15 cellular contexts compared by ENCODE assay signal in genomic region chr7:156764766-156765165, GRCh38.
DNase-seq lines count a peak whose midpoint lies in the region; ATAC-seq and TF ChIP-seq lines count a peak whose summit lies in the region.
"Had no signal": no experiment of that assay in that cellular context is flagged by ENCODE, and none has a peak within 500 bp of the region (broad histone marks: within the 10 kb centered on the region; RNA-seq: fewer than 3 reads in every experiment).

No MANE protein-coding gene starts in this region.

- H3K36me3 Mint-ChIP-seq in activated naive CD8-positive, alpha-beta T cell treated with anti-CD3 and anti-CD28 coated beads, Interleukin-2, amount 50 U/mL, for 24 hours (ENCODE audit: low read depth), result peaks cover 23% of the 10 kb centered on the region
- peaks cover 22% of the 10 kb centered on the region for H3K36me3 Mint-ChIP-seq in activated naive CD8-positive, alpha-beta T cell treated with anti-CD3 and anti-CD28 coated beads for 36 hours
- peaks cover 14 to 25% of the 10 kb centered on the region in 2 donors for H3K36me3 Mint-ChIP-seq in activated T-cell treated with anti-CD3 and anti-CD28 coated beads, Interleukin-2, amount 50 U/mL, for 72 hours (ENCODE audit: insufficient read depth in 2 of 2)

- H3K4me3 ChIP-seq in NB4 (ENCODE audit: low read depth, low read length), result no peak overlapping the region
- H3K4me3 ChIP-seq in osteoblast (ENCODE audit: insufficient read depth, low read length), result no peak overlapping the region

- ATAC-seq in activated naive CD8-positive, alpha-beta T cell treated with anti-CD3 and anti-CD28 coated beads, Interleukin-2, amount 50 U/mL, for 24 hours, result no peak
- ATAC-seq in activated T-cell treated with anti-CD3 and anti-CD28 coated beads, Interleukin-2, amount 50 U/mL, for 72 hours (replicated peaks in 1 of 2), result no peak

- DNase-seq in activated naive CD8-positive, alpha-beta T cell treated with anti-CD3 and anti-CD28 coated beads, Interleukin-2, amount 50 U/mL, for 24 hours, result no peak
- no peak for DNase-seq in activated naive CD8-positive, alpha-beta T cell treated with anti-CD3 and anti-CD28 coated beads for 36 hours
- peak; percentile 11 for DNase-seq in KG1 (lab: John Stamatoyannopoulos, UW)
- peak; percentile 32 for DNase-seq in NB4 (ENCODE audit: low read depth)
- DNase-seq in osteoblast (ENCODE audit: insufficient read length, low spot score, missing footprints), result peak; percentile 34
- DNase-seq in activated T-cell treated with anti-CD3 and anti-CD28 coated beads, Interleukin-2, amount 50 U/mL, for 72 hours, result no peak
- no peak for DNase-seq in NCI-H2081 treated with DMSO at 0.1 percent for 48 hours (lab: John Stamatoyannopoulos, UW)
- DNase-seq in NCI-H1417 treated with DMSO at 0.1 percent for 48 hours (lab: John Stamatoyannopoulos, UW), result no peak
- DNase-seq: CD4-positive, CD25-positive, alpha-beta regulatory T cell; DMS79; GDM1; GOT3 had no signal

- H3K4me1 Mint-ChIP-seq in activated naive CD8-positive, alpha-beta T cell treated with anti-CD3 and anti-CD28 coated beads, Interleukin-2, amount 50 U/mL, for 24 hours, result peaks cover 13% of the 10 kb centered on the region
- peaks cover 10% of the 10 kb centered on the region for H3K4me1 Mint-ChIP-seq in activated naive CD8-positive, alpha-beta T cell treated with anti-CD3 and anti-CD28 coated beads for 36 hours
- peaks cover 27% of the 10 kb centered on the region for H3K4me1 Mint-ChIP-seq in activated T-cell treated with anti-CD3 and anti-CD28 coated beads, Interleukin-2, amount 50 U/mL, for 72 hours (ENCODE audit: low read depth)

- no peaks in the 10 kb centered on the region for H3K27me3 ChIP-seq in osteoblast (ENCODE audit: insufficient read depth, low read length)
- H3K27me3 ChIP-seq: BE2C had no signal

- peak overlapping the region; percentile 15 for H3K27ac Mint-ChIP-seq in activated naive CD8-positive, alpha-beta T cell treated with anti-CD3 and anti-CD28 coated beads, Interleukin-2, amount 50 U/mL, for 24 hours
- no peak overlapping the region for H3K27ac Mint-ChIP-seq in activated naive CD8-positive, alpha-beta T cell treated with anti-CD3 and anti-CD28 coated beads for 36 hours
- H3K27ac Mint-ChIP-seq in activated T-cell treated with anti-CD3 and anti-CD28 coated beads, Interleukin-2, amount 50 U/mL, for 72 hours, result no peak overlapping the region
- H3K27ac Mint-ChIP-seq: HFFc6, IgD-negative memory B cell had no signal

- no peaks in the 10 kb centered on the region for H4K20me1 ChIP-seq in osteoblast (ENCODE audit: insufficient read depth, low read length)

- no peaks in the 10 kb centered on the region for H3K9me3 ChIP-seq in osteoblast (ENCODE audit: low read depth, low read length)
- H3K9me3 ChIP-seq: BE2C had no signal

- no peak overlapping the region for H2AFZ ChIP-seq in osteoblast (ENCODE audit: low read length)

- no peak overlapping the region for H3K27ac ChIP-seq in osteoblast (ENCODE audit: low read depth, low read length)

- no peaks in the 10 kb centered on the region for H3K36me3 ChIP-seq in osteoblast (ENCODE audit: insufficient read depth, low read length)

- no peaks in the 10 kb centered on the region for H3K79me2 ChIP-seq in osteoblast (ENCODE audit: insufficient read depth, low read length)

- H3K9me3 Mint-ChIP-seq in activated naive CD8-positive, alpha-beta T cell treated with anti-CD3 and anti-CD28 coated beads, Interleukin-2, amount 50 U/mL, for 24 hours, result peaks cover 14% of the 10 kb centered on the region
- peaks cover 6% of the 10 kb centered on the region for H3K9me3 Mint-ChIP-seq in activated naive CD8-positive, alpha-beta T cell treated with anti-CD3 and anti-CD28 coated beads for 36 hours
- H3K9me3 Mint-ChIP-seq in activated T-cell treated with anti-CD3 and anti-CD28 coated beads, Interleukin-2, amount 50 U/mL, for 72 hours, result peaks cover 4 to 10% of the 10 kb centered on the region in 2 donors
- H3K9me3 Mint-ChIP-seq: HFFc6 had no signal

- TF ChIP-seq CTCF in NB4 (IDR thresholded peaks at IDR 0.05; ENCODE audit: low read depth, low read length), result no peak
- TF ChIP-seq CTCF in osteoblast (IDR thresholded peaks at IDR 0.05; ENCODE audit: extremely low read depth, low read depth, low read length), result no peak

- no peak for TF ChIP-seq POLR2A in NB4 (IDR thresholded peaks at IDR 0.05; ENCODE audit: extremely low read depth, insufficient read length)

- no peaks in the 10 kb centered on the region for H3K27me3 Mint-ChIP-seq in activated naive CD8-positive, alpha-beta T cell treated with anti-CD3 and anti-CD28 coated beads, Interleukin-2, amount 50 U/mL, for 24 hours
- H3K27me3 Mint-ChIP-seq in activated naive CD8-positive, alpha-beta T cell treated with anti-CD3 and anti-CD28 coated beads for 36 hours, result no peaks in the 10 kb centered on the region
- no peaks in the 10 kb centered on the region for H3K27me3 Mint-ChIP-seq in activated T-cell treated with anti-CD3 and anti-CD28 coated beads, Interleukin-2, amount 50 U/mL, for 72 hours (ENCODE audit: low read depth)
- H3K27me3 Mint-ChIP-seq: CD4-positive, CD25-positive, alpha-beta regulatory T cell; IgD-negative memory B cell had no signal

- H3K4me3 Mint-ChIP-seq in activated naive CD8-positive, alpha-beta T cell treated with anti-CD3 and anti-CD28 coated beads, Interleukin-2, amount 50 U/mL, for 24 hours, result no peak overlapping the region
- H3K4me3 Mint-ChIP-seq in activated naive CD8-positive, alpha-beta T cell treated with anti-CD3 and anti-CD28 coated beads for 36 hours, result no peak overlapping the region
- no peak overlapping the region for H3K4me3 Mint-ChIP-seq in activated T-cell treated with anti-CD3 and anti-CD28 coated beads, Interleukin-2, amount 50 U/mL, for 72 hours
- H3K4me3 Mint-ChIP-seq: CD4-positive, CD25-positive, alpha-beta regulatory T cell; HFFc6; IgD-negative memory B cell had no signal

- no peak overlapping the region for H3K4me2 ChIP-seq in osteoblast (ENCODE audit: insufficient read depth, low read length)

- no peaks in the 10 kb centered on the region for H3K4me1 ChIP-seq in osteoblast (ENCODE audit: insufficient read depth, low read length)
- H3K4me1 ChIP-seq: BE2C had no signal

Comparison
In these comparisons a context has a peak if more than half of its experiments do, and no peak if none do; other contexts are left out.
1. DNase-seq: peak in KG1 (single experiment), NB4 (single experiment) and osteoblast (single experiment); none in activated naive CD8-positive, alpha-beta T cell treated with anti-CD3 and anti-CD28 coated beads, Interleukin-2, amount 50 U/mL, for 24 hours (single experiment), activated naive CD8-positive, alpha-beta T cell treated with anti-CD3 and anti-CD28 coated beads for 36 hours (single experiment), activated T-cell treated with anti-CD3 and anti-CD28 coated beads, Interleukin-2, amount 50 U/mL, for 72 hours (0 of 2), NCI-H2081 treated with DMSO at 0.1 percent for 48 hours (single experiment) and NCI-H1417 treated with DMSO at 0.1 percent for 48 hours (single experiment).